ENCODE assay signal across 8 cellular contexts in genomic region chr1:192805832-192806323, GRCh38. TPM values are rescaled to one million over a fixed set of nuclear protein-coding genes. Genes with fewer than 3 reads are reported as not detected.
DNase-seq lines count a peak whose midpoint lies in the region; ATAC-seq and TF ChIP-seq lines count a peak whose summit lies in the region.

No MANE protein-coding gene starts in this region.

- peak overlapping the region in 2 of 7 donors; percentile 37 to 60 for H3K4me3 Mint-ChIP-seq in CD8-positive, alpha-beta memory T cell
- H3K4me3 Mint-ChIP-seq in stimulated activated naive B cell treated with anti-CD40 and anti-IgM and Interleukin-4, amounts not matched to agents 10 μg/mL and 1 μg/mL and 100 μg/mL, for 72 hours = no peak overlapping the region

- H3K27me3 Mint-ChIP-seq in CD8-positive, alpha-beta memory T cell = peaks cover 0 to 8% of the 10 kb centered on the region in 2 donors
- no peaks in the 10 kb centered on the region for H3K27me3 Mint-ChIP-seq in stimulated activated naive B cell treated with anti-CD40 and anti-IgM and Interleukin-4, amounts not matched to agents 10 μg/mL and 1 μg/mL and 100 μg/mL, for 72 hours

- peaks cover 23% of the 10 kb centered on the region for H3K4me1 ChIP-seq in CD8-positive, alpha-beta memory T cell (ENCODE audit: insufficient read depth, low read length)

- H3K4me1 Mint-ChIP-seq in CD8-positive, alpha-beta memory T cell = peaks cover 38 to 46% (median 44%) of the 10 kb centered on the region in 3 donors
- peaks cover 26 to 42% of the 10 kb centered on the region in 2 donors for H3K4me1 Mint-ChIP-seq in stimulated activated naive B cell treated with anti-CD40 and anti-IgM and Interleukin-4, amounts not matched to agents 10 μg/mL and 1 μg/mL and 100 μg/mL, for 72 hours

- H3K9me3 ChIP-seq in CD8-positive, alpha-beta memory T cell (ENCODE audit: low read length) = no peaks in the 10 kb centered on the region

- no peak overlapping the region for H3K27ac ChIP-seq in CD8-positive, alpha-beta memory T cell (ENCODE audit: low read depth, low read length)

- no peaks in the 10 kb centered on the region for H3K9me3 Mint-ChIP-seq in CD8-positive, alpha-beta memory T cell
- no peaks in the 10 kb centered on the region for H3K9me3 Mint-ChIP-seq in stimulated activated naive B cell treated with anti-CD40 and anti-IgM and Interleukin-4, amounts not matched to agents 10 μg/mL and 1 μg/mL and 100 μg/mL, for 72 hours

- H3K36me3 ChIP-seq in CD8-positive, alpha-beta memory T cell (ENCODE audit: insufficient read depth, low read length) = no peaks in the 10 kb centered on the region

- peak overlapping the region in 7 of 8 donors; percentile 31 to 98 (median 79) for H3K27ac Mint-ChIP-seq in CD8-positive, alpha-beta memory T cell
- H3K27ac Mint-ChIP-seq in stimulated activated naive B cell treated with anti-CD40 and anti-IgM and Interleukin-4, amounts not matched to agents 10 μg/mL and 1 μg/mL and 100 μg/mL, for 72 hours = peak overlapping the region; percentile 56

- H3K36me3 Mint-ChIP-seq in CD8-positive, alpha-beta memory T cell = peaks cover 0 to 27% (median 1%) of the 10 kb centered on the region in 3 donors
- H3K36me3 Mint-ChIP-seq in stimulated activated naive B cell treated with anti-CD40 and anti-IgM and Interleukin-4, amounts not matched to agents 10 μg/mL and 1 μg/mL and 100 μg/mL, for 72 hours = peaks cover 14 to 17% of the 10 kb centered on the region in 2 donors

- H3K4me3 ChIP-seq in CD8-positive, alpha-beta memory T cell (ENCODE audit: low read length) = no peak overlapping the region
- no peak overlapping the region for H3K4me3 ChIP-seq in WI38 (ENCODE audit: low read depth, low read length)

- ATAC-seq in GM18498 (IDR thresholded peaks at IDR 0.05; ENCODE audit: unreplicated experiment) = peak; percentile 19
- peak; percentile 31 for ATAC-seq in HG02884 (IDR thresholded peaks at IDR 0.05; ENCODE audit: unreplicated experiment)
- peak; percentile 13 to 26 for ATAC-seq in stimulated activated naive B cell treated with anti-CD40 and anti-IgM and Interleukin-4, amounts not matched to agents 10 μg/mL and 1 μg/mL and 100 μg/mL, for 72 hours (replicated peaks)

- CTCF ChIA-PET in CD8-positive, alpha-beta memory T cell (lab: Charles Lee) = interaction anchor here (1.0 to 4.2 kb wide), 14 partner anchors 9 to 315 kb away, joined by 3 to 48 read pairs (median 4); partner anchors contain the start of genes CDC73, RO60 and UCHL5

- TF ChIP-seq CTCF in WI38 (IDR thresholded peaks at IDR 0.05; ENCODE audit: low read depth, low read length) = peak; percentile 27; the same call in 1 of the 2 replicates

- peak in 4 of 5 donors; percentile 7 to 79 (median 56) for DNase-seq in CD8-positive, alpha-beta memory T cell
- DNase-seq in NCI-H2081 (lab: John Stamatoyannopoulos, UW) (peak; percentile 41 to 67), glomerular visceral epithelial cell (ENCODE audit: extremely low spot score) (peak; percentile 70), HK-2 (ENCODE audit: unreplicated experiment) (no peak)
- no peak for DNase-seq in stimulated activated naive B cell treated with anti-CD40 and anti-IgM and Interleukin-4, amounts not matched to agents 10 μg/mL and 1 μg/mL and 100 μg/mL, for 72 hours

- POLR2A ChIA-PET in CD8-positive, alpha-beta memory T cell (lab: Charles Lee) = interaction anchor here (0.5 to 6.0 kb wide), 4 partner anchors 253 to 322 kb away, joined by 6 to 44 read pairs (median 8); partner anchors contain the start of genes CDC73, RO60 and UCHL5

- no peaks in the 10 kb centered on the region for H3K27me3 ChIP-seq in CD8-positive, alpha-beta memory T cell (ENCODE audit: insufficient read depth, low read length, poor library complexity, severe bottlenecking)

RNA-seq across cellular contexts. Expression of gene RGS2, which starts 3.0 kb away (rescaled TPM):
- total RNA-seq in CD8-positive, alpha-beta memory T cell = 10 to 100 TPM in 1 of 2 experiments, 1 to 10 TPM in 1; 9.4 to 10.7 TPM
- polyA plus RNA-seq in CD8-positive, alpha-beta memory T cell = 86.3 TPM

Comparison
In these comparisons a context has a peak if more than half of its experiments do, and no peak if none do; other contexts are left out.
1. DNase-seq: peak in CD8-positive, alpha-beta memory T cell (4 of 5), NCI-H2081 (2 of 2) and glomerular visceral epithelial cell (single experiment); none in stimulated activated naive B cell treated with anti-CD40 and anti-IgM and Interleukin-4, amounts not matched to agents 10 μg/mL and 1 μg/mL and 100 μg/mL, for 72 hours (single experiment) and HK-2 (single experiment).
2. Peak in every context shown above with its lines, with median percentiles within 50 percentile points of each other: ATAC-seq.